ENCODE assay signal across 1 cellular context in genomic region chr4:75302648-75303047, GRCh38.
TF ChIP-seq lines count a peak whose summit lies in the region.

No MANE protein-coding gene starts in this region.

TF ChIP-seq in GM12878, 131 proteins besides CTCF, POLR2A, EP300 and RAD21 (continued from another document):
- no peak for TF ChIP-seq SKIL (IDR thresholded peaks at IDR 0.05; ENCODE audit: low read depth, poor library complexity, severe bottlenecking)
- 0 out of 2 replicates have a peak, but pooled peaks have one; percentile 13 for TF ChIP-seq SPI1 (IDR thresholded peaks at IDR 0.05; ENCODE audit: borderline replicate concordance, insufficient read depth, low read depth, low read length)
- no peak for TF ChIP-seq RB1 (IDR thresholded peaks at IDR 0.05; ENCODE audit: borderline replicate concordance)
- no peak for TF ChIP-seq MLLT1 (IDR thresholded peaks at IDR 0.05)
- TF ChIP-seq ZBTB40 (IDR thresholded peaks at IDR 0.05; ENCODE audit: borderline replicate concordance), result no peak
